11 cellular contexts compared by ENCODE assay signal in the genomic region with DNA sequence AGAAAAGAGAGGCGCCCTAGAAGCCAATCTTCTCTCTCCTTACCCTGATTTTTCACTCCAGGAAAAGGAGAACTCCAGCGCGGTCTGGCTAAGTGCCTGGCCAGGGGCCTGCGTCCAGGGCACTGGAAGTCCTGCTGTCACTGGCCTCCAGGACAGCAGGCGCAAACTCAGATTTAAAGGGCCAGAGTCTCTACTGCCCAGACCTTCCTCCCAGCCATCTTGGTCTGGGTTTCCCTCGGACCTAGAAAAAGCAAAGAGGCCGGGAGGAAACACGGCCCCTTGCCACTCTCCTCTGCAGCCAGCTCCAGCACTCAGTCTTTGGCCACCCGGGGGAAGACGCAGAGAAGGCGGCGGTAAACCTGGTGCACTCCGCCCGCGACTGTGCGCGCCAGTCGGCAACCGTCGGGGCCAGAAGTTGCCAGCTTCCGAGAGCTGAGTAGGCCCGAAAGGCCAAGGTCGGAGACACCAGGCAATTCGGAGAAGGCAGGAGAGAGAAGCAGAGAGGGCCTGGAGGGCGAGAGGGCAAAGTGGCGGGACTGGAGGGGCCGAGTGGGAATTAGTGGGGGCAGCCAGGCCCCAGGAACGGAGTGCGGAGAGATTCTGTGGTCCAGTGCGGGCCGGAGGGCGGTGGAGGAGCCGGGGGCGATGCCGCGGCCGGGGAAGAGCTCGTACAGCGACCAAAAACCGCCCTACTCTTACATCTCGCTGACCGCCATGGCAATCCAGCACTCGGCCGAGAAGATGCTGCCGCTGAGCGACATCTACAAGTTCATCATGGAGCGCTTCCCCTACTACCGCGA. TPM values are rescaled to one million over a fixed set of nuclear protein-coding genes. Genes with fewer than 3 reads are reported as not detected.
A peak's percentile ranks its signal among the peaks of the same experiment; 100 is the strongest.
DNase-seq lines count a peak whose midpoint lies in the region; ATAC-seq and TF ChIP-seq lines count a peak whose summit lies in the region.
"Had no signal": no experiment of that assay in that cellular context is flagged by ENCODE, and none has a peak within 500 bp of the region (broad histone marks: within the 10 kb centered on the region; RNA-seq: fewer than 3 reads in every experiment).

A gene (plus strand): TSS at position 646 of the 800 bp plus-strand sequence. CDS start 0 bp downstream, at position 646.

- H3K4me1 Mint-ChIP-seq in activated CD4-positive, alpha-beta T cell treated with anti-CD3 and anti-CD28 coated beads, Interleukin-2, amount 10 ng/mL, durations not matched to agents 7 days and 5 days, result peaks cover 16% of the 10 kb centered on the region
- H3K4me1 Mint-ChIP-seq in activated B cell treated with CpG ODN at 0.5 μM for 24 hours, result peaks cover 25% of the 10 kb centered on the region
- peaks cover 44% of the 10 kb centered on the region for H3K4me1 Mint-ChIP-seq in stimulated activated effector memory CD8-positive, alpha-beta T cell treated with anti-CD3 and anti-CD28 coated beads, Interleukin-12 subunit alpha, Interleukin-12 subunit beta, amount 100 ng/mL, for 72 hours

- H3K4me3 Mint-ChIP-seq in activated CD4-positive, alpha-beta T cell treated with anti-CD3 and anti-CD28 coated beads, Interleukin-2, amount 10 ng/mL, durations not matched to agents 7 days and 5 days, result peak within 1 kb of the TSS; percentile 11
- H3K4me3 Mint-ChIP-seq in activated B cell treated with CpG ODN at 0.5 μM for 24 hours, result peak within 1 kb of the TSS; percentile 32
- peak within 1 kb of the TSS; percentile 28 for H3K4me3 Mint-ChIP-seq in stimulated activated effector memory CD8-positive, alpha-beta T cell treated with anti-CD3 and anti-CD28 coated beads, Interleukin-12 subunit alpha, Interleukin-12 subunit beta, amount 100 ng/mL, for 72 hours

- no peak for ATAC-seq in activated B cell treated with CpG ODN at 0.5 μM for 24 hours (ENCODE audit: low read depth)
- no peak for ATAC-seq in stimulated activated effector memory CD8-positive, alpha-beta T cell treated with anti-CD3 and anti-CD28 coated beads, Interleukin-12 subunit alpha, Interleukin-12 subunit beta, amount 100 ng/mL, for 72 hours
- no peak for ATAC-seq in GM19463 (IDR thresholded peaks at IDR 0.05; ENCODE audit: unreplicated experiment)
- no peak for ATAC-seq in GM18520 (IDR thresholded peaks at IDR 0.05; ENCODE audit: unreplicated experiment)

- H3K9me3 ChIP-seq in iPS-18c (ENCODE audit: control insufficient read depth, insufficient read depth, low read length), result peaks cover 5% of the 10 kb centered on the region

- H3K27me3 Mint-ChIP-seq in activated CD4-positive, alpha-beta T cell treated with anti-CD3 and anti-CD28 coated beads, Interleukin-2, amount 10 ng/mL, durations not matched to agents 7 days and 5 days, result peaks cover 81% of the 10 kb centered on the region
- peaks cover 68% of the 10 kb centered on the region for H3K27me3 Mint-ChIP-seq in activated B cell treated with CpG ODN at 0.5 μM for 24 hours

- POLR2A ChIA-PET in activated CD4-positive, alpha-beta T cell treated with anti-CD3 and anti-CD28 coated beads, Interleukin-2, amount 10 ng/mL, durations not matched to agents 7 days and 5 days (lab: Charles Lee), result no interaction called here
- POLR2A ChIA-PET in activated B cell treated with CpG ODN at 0.5 μM for 24 hours (lab: Charles Lee), result no interaction called here

- intact Hi-C loops in activated B cell treated with CpG ODN at 0.5 μM for 24 hours (cut with micrococcal nuclease), result no loop called here

- CTCF ChIA-PET in activated CD4-positive, alpha-beta T cell treated with anti-CD3 and anti-CD28 coated beads, Interleukin-2, amount 10 ng/mL, durations not matched to agents 7 days and 5 days (lab: Charles Lee), result no interaction called here
- CTCF ChIA-PET in activated B cell treated with CpG ODN at 0.5 μM for 24 hours (lab: Charles Lee), result no interaction called here

- no peak for TF ChIP-seq CTCF in activated B cell treated with CpG ODN at 0.5 μM for 24 hours (IDR thresholded peaks at IDR 0.05)

- H3K9me3 Mint-ChIP-seq in activated CD4-positive, alpha-beta T cell treated with anti-CD3 and anti-CD28 coated beads, Interleukin-2, amount 10 ng/mL, durations not matched to agents 7 days and 5 days, result no peaks in the 10 kb centered on the region
- no peaks in the 10 kb centered on the region for H3K9me3 Mint-ChIP-seq in activated B cell treated with CpG ODN at 0.5 μM for 24 hours
- no peaks in the 10 kb centered on the region for H3K9me3 Mint-ChIP-seq in stimulated activated effector memory CD8-positive, alpha-beta T cell treated with anti-CD3 and anti-CD28 coated beads, Interleukin-12 subunit alpha, Interleukin-12 subunit beta, amount 100 ng/mL, for 72 hours

- H3K27ac Mint-ChIP-seq in activated CD4-positive, alpha-beta T cell treated with anti-CD3 and anti-CD28 coated beads, Interleukin-2, amount 10 ng/mL, durations not matched to agents 7 days and 5 days, result peak within 1 kb of the TSS; percentile 72
- H3K27ac Mint-ChIP-seq in activated B cell treated with CpG ODN at 0.5 μM for 24 hours, result no peak within 1 kb of the TSS
- no peak within 1 kb of the TSS for H3K27ac Mint-ChIP-seq in stimulated activated effector memory CD8-positive, alpha-beta T cell treated with anti-CD3 and anti-CD28 coated beads, Interleukin-12 subunit alpha, Interleukin-12 subunit beta, amount 100 ng/mL, for 72 hours

- DNase-seq in activated CD4-positive, alpha-beta T cell treated with anti-CD3 and anti-CD28 coated beads, Interleukin-2, amount 10 ng/mL, durations not matched to agents 7 days and 5 days, result no peak
- DNase-seq in activated CD4-positive, alpha-beta T cell treated with anti-CD3 and anti-CD28 coated beads for 4 hours, result no peak
- DNase-seq in activated B cell treated with CpG ODN at 0.5 μM for 24 hours (no peak), CD1c-positive myeloid dendritic cell (ENCODE audit: extremely low spot score) (no peak)
- peak in 1 of 2 donors; percentile 52 for DNase-seq in stimulated activated effector memory CD8-positive, alpha-beta T cell treated with anti-CD3 and anti-CD28 coated beads, Interleukin-12 subunit alpha, Interleukin-12 subunit beta, amount 100 ng/mL, for 72 hours (ENCODE audit: low spot score in 2 of 2)
- DNase-seq: C1 segment of cervical spinal cord, Karpas-422 had no signal

- peak within 1 kb of the TSS; percentile 56 for H3K4me3 ChIP-seq in iPS-18c (ENCODE audit: insufficient read depth, low read depth, low read length)

- H3K36me3 Mint-ChIP-seq in activated CD4-positive, alpha-beta T cell treated with anti-CD3 and anti-CD28 coated beads, Interleukin-2, amount 10 ng/mL, durations not matched to agents 7 days and 5 days (ENCODE audit: low read depth), result peaks cover 8% of the 10 kb centered on the region
- H3K36me3 Mint-ChIP-seq in activated B cell treated with CpG ODN at 0.5 μM for 24 hours (ENCODE audit: low read depth), result no peaks in the 10 kb centered on the region
- no peaks in the 10 kb centered on the region for H3K36me3 Mint-ChIP-seq in stimulated activated effector memory CD8-positive, alpha-beta T cell treated with anti-CD3 and anti-CD28 coated beads, Interleukin-12 subunit alpha, Interleukin-12 subunit beta, amount 100 ng/mL, for 72 hours

RNA-seq across cellular contexts. Expression of the gene that starts here (rescaled TPM):
- total RNA-seq in activated CD4-positive, alpha-beta T cell treated with anti-CD3 and anti-CD28 coated beads, Interleukin-2, amount 10 ng/mL, durations not matched to agents 7 days and 5 days, result not detected
- not detected in 2 replicates for total RNA-seq in activated B cell treated with CpG ODN at 0.5 μM for 24 hours
- total RNA-seq: lung microvascular endothelial cell had no signal
